18 cellular contexts compared by ENCODE assay signal in genomic region chr3:166531730-166532129, GRCh38.
"Had no signal": no experiment of that assay in that cellular context is flagged by ENCODE, and none has a peak within 500 bp of the region (broad histone marks: within the 10 kb centered on the region; RNA-seq: fewer than 3 reads in every experiment).

No MANE protein-coding gene starts in this region.

- H3K4me1 Mint-ChIP-seq: naive thymus-derived CD4-positive, alpha-beta T cell; nephron progenitor cell; stimulated activated effector memory CD8-positive, alpha-beta T cell treated with anti-CD3 and anti-CD28 coated beads, Interleukin-12 subunit alpha, Interleukin-12 subunit beta, amount 100 ng/mL, for 72 hours had no signal

- H3K36me3 Mint-ChIP-seq: naive thymus-derived CD4-positive, alpha-beta T cell; stimulated activated effector memory CD8-positive, alpha-beta T cell treated with anti-CD3 and anti-CD28 coated beads, Interleukin-12 subunit alpha, Interleukin-12 subunit beta, amount 100 ng/mL, for 72 hours had no signal

- H3K4me3 Mint-ChIP-seq: naive thymus-derived CD4-positive, alpha-beta T cell; nephron progenitor cell; stimulated activated effector memory CD8-positive, alpha-beta T cell treated with anti-CD3 and anti-CD28 coated beads, Interleukin-12 subunit alpha, Interleukin-12 subunit beta, amount 100 ng/mL, for 72 hours; type B pancreatic cell had no signal

- H3K9me3 ChIP-seq: neutrophil, suprapubic skin, thyroid gland had no signal

- H3K27me3 Mint-ChIP-seq: naive thymus-derived CD4-positive, alpha-beta T cell; type B pancreatic cell had no signal

- H3K27me3 ChIP-seq: heart left ventricle, neutrophil, right atrium auricular region, suprapubic skin, thyroid gland had no signal

- H3K27ac Mint-ChIP-seq: naive thymus-derived CD4-positive, alpha-beta T cell; nephron progenitor cell; stimulated activated effector memory CD8-positive, alpha-beta T cell treated with anti-CD3 and anti-CD28 coated beads, Interleukin-12 subunit alpha, Interleukin-12 subunit beta, amount 100 ng/mL, for 72 hours; type B pancreatic cell had no signal

- DNase-seq: effector CD4-positive, alpha-beta T cell; heart left ventricle; hippocampal formation; kidney glomerular epithelial cell; naive thymus-derived CD4-positive, alpha-beta T cell; nephron progenitor cell; posterior cingulate gyrus; small intestine; stimulated activated CD4-positive, alpha-beta T cell treated with anti-CD3 and anti-CD28 coated beads, Interleukin-4, amount 100 ng/mL, for 1 hour; stimulated activated CD8-positive, alpha-beta memory T cell treated with anti-CD3 and anti-CD28 coated beads, Interleukin-4, amount 100 ng/mL, for 48 hours; stimulated activated naive CD8-positive, alpha-beta T cell treated with anti-CD3 and anti-CD28 coated beads, Interleukin-15, Interleukin-2, amounts not matched to agents 100 U/mL and 50 U/mL, for 24 hours; thyroid gland had no signal

- H3K4me1 ChIP-seq: heart left ventricle, right atrium auricular region, suprapubic skin, thyroid gland had no signal

- H3K27ac ChIP-seq: coronary artery, heart left ventricle, neutrophil, right atrium auricular region, suprapubic skin, thyroid gland had no signal

- H3K4me3 ChIP-seq: coronary artery, heart left ventricle, right atrium auricular region, suprapubic skin, thyroid gland had no signal

- H3K36me3 ChIP-seq: heart left ventricle, neutrophil, right atrium auricular region, suprapubic skin, thyroid gland had no signal
